In genomic region chr12:15323530-15323929, GRCh38 we compare ENCODE assay signal across 19 cellular contexts. TPM values are rescaled to one million over a fixed set of nuclear protein-coding genes. Genes with fewer than 3 reads are reported as not detected.
DNase-seq lines count a peak whose midpoint lies in the region; ATAC-seq, FAIRE-seq and TF ChIP-seq lines count a peak whose summit lies in the region.
"Had no signal": no experiment of that assay in that cellular context is flagged by ENCODE, and none has a peak within 500 bp of the region (broad histone marks: within the 10 kb centered on the region; RNA-seq: fewer than 3 reads in every experiment).

No MANE protein-coding gene starts in this region.

- H3K9me3 ChIP-seq in BE2C, result no peaks in the 10 kb centered on the region
- H3K9me3 ChIP-seq in HUES48 (ENCODE audit: control insufficient read depth, insufficient read depth, low read length), result no peaks in the 10 kb centered on the region
- H3K9me3 ChIP-seq: heart right ventricle, transverse colon had no signal

- TF ChIP-seq CTCF in BE2C (IDR thresholded peaks at IDR 0.05; ENCODE audit: low read depth, low read length) (no peak), bronchial epithelial cell (IDR thresholded peaks at IDR 0.05; ENCODE audit: insufficient read depth, low read length, severe bottlenecking) (no peak), mesothelial cell of epicardium (IDR thresholded peaks at IDR 0.05; ENCODE audit: unreplicated experiment) (no peak)

- H3K4me1 ChIP-seq in BE2C (peaks cover 9% of the 10 kb centered on the region), HUES48 (ENCODE audit: control insufficient read depth, insufficient read depth, low read length) (peaks cover 6% of the 10 kb centered on the region; the same call in 1 of the 2 replicates)

- H3K27ac Mint-ChIP-seq in mesothelial cell of epicardium, result no peak overlapping the region
- H3K27ac Mint-ChIP-seq: CD14-positive monocyte; naive thymus-derived CD8-positive, alpha-beta T cell had no signal

- no peak overlapping the region for H3K27ac ChIP-seq in HUES48 (ENCODE audit: low read depth, low read length)
- H3K27ac ChIP-seq: heart right ventricle, transverse colon had no signal

- peaks cover 79% of the 10 kb centered on the region for H3K27me3 Mint-ChIP-seq in mesothelial cell of epicardium (ENCODE audit: low read depth)

- FAIRE-seq in bronchial epithelial cell (lab: Jason Lieb, UNC), result no peak
- FAIRE-seq: GM12892 had no signal

- ATAC-seq in HG03139 (IDR thresholded peaks at IDR 0.05; ENCODE audit: unreplicated experiment) (no peak), HG03521 (IDR thresholded peaks at IDR 0.05; ENCODE audit: unreplicated experiment) (no peak)
- ATAC-seq: heart right ventricle; left ventricle myocardium superior; naive thymus-derived CD8-positive, alpha-beta T cell; sciatic nerve had no signal

- H3K4me3 ChIP-seq in BE2C (ENCODE audit: low read depth, low read length) (peak overlapping the region; percentile 94), HUES48 (ENCODE audit: low read depth, low read length) (peak overlapping the region; percentile 83; the same call in 1 of the 2 replicates), bronchial epithelial cell (ENCODE audit: low read depth, low read length) (no peak overlapping the region)

- no peaks in the 10 kb centered on the region for H3K9me3 Mint-ChIP-seq in mesothelial cell of epicardium
- H3K9me3 Mint-ChIP-seq: naive thymus-derived CD8-positive, alpha-beta T cell had no signal

- peaks cover 11% of the 10 kb centered on the region for H3K4me1 Mint-ChIP-seq in mesothelial cell of epicardium
- H3K4me1 Mint-ChIP-seq: CD14-positive monocyte had no signal

- no peaks in the 10 kb centered on the region for H3K27me3 ChIP-seq in BE2C
- H3K27me3 ChIP-seq in HUES48 (ENCODE audit: control insufficient read depth, insufficient read depth, low read length), result peaks cover 37% of the 10 kb centered on the region
- H3K27me3 ChIP-seq in bronchial epithelial cell (ENCODE audit: control insufficient read depth, insufficient read depth, low read length), result peaks cover 16% of the 10 kb centered on the region

- no peaks in the 10 kb centered on the region for H3K36me3 Mint-ChIP-seq in mesothelial cell of epicardium
- H3K36me3 Mint-ChIP-seq: CD14-positive monocyte had no signal

- peak overlapping the region; percentile 55 for H3K4me3 Mint-ChIP-seq in mesothelial cell of epicardium

- DNase-seq in BE2C (no peak), bronchial epithelial cell (ENCODE audit: low read depth) (peak; percentile 29), mesothelial cell of epicardium (ENCODE audit: low spot score in 2 of 2, unreplicated experiment in 2 of 2) (no peak), AML-193 (lab: John Stamatoyannopoulos, UW) (no peak)
- DNase-seq in activated CD4-positive, alpha-beta T cell treated with anti-CD3 and anti-CD28 coated beads for 48 hours, result no peak
- DNase-seq: activated CD4-positive, alpha-beta T cell treated with anti-CD3 and anti-CD28 coated beads, Interleukin-2, amount 50 U/mL, for 1 hour; activated T-cell treated with anti-CD3 and anti-CD28 coated beads, Interleukin-2, amount 50 U/mL, for 48 hours; heart right ventricle; left ventricle myocardium superior; naive thymus-derived CD8-positive, alpha-beta T cell; NCI-H1048; stimulated activated CD4-positive, alpha-beta T cell treated with anti-CD3 and anti-CD28 coated beads, Interleukin-4, amount 100 ng/mL, for 24 hours; transverse colon had no signal

- no peak overlapping the region for H3K9ac ChIP-seq in HUES48 (ENCODE audit: low read depth, low read length)

- H3K36me3 ChIP-seq in BE2C (no peaks in the 10 kb centered on the region), HUES48 (ENCODE audit: control insufficient read depth, insufficient read depth, low read length) (no peaks in the 10 kb centered on the region), bronchial epithelial cell (ENCODE audit: control insufficient read depth, insufficient read depth, low read length) (no peaks in the 10 kb centered on the region)
- H3K36me3 ChIP-seq: heart right ventricle, transverse colon had no signal

RNA-seq across cellular contexts. Expression of gene PTPRO, which starts 1.2 kb away (rescaled TPM):
- polyA plus RNA-seq in BE2C (2012; ENCODE audit: insufficient read depth, insufficient read length, low read depth), result 72.5 TPM
- under 0.01 TPM in 1 of 2 replicates, not detected in the other for total RNA-seq in bronchial epithelial cell
- total RNA-seq in mesothelial cell of epicardium, result 2.1 to 4.3 TPM (median 2.6 TPM) in 3 replicates
